ENCODE assay signal across 20 cellular contexts in the genomic region with DNA sequence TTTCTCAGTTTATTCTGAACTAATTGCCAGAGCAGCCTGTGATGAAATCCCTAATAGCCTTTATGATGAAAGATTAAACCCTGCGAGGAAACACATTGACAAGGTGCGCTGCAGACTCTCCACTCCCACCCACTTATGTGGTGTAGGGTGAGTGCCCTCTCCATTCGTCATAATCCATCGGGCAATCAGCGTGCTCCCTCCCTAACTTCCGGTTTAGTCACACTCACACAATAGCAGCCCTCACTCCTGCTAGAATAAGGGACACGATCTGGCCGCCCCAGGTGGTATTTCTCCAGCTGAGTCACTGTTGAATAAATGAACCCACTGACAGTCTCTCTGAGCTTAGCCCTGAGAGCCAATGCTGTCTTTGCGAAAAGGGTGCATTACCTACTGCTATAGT.
DNase-seq lines count a peak whose midpoint lies in the region; ATAC-seq and TF ChIP-seq lines count a peak whose summit lies in the region.
"Had no signal": no experiment of that assay in that cellular context is flagged by ENCODE, and none has a peak within 500 bp of the region (broad histone marks: within the 10 kb centered on the region; RNA-seq: fewer than 3 reads in every experiment).

No MANE protein-coding gene starts in this region.

- no peaks in the 10 kb centered on the region for H3K27me3 Mint-ChIP-seq in activated CD4-positive, alpha-beta T cell treated with anti-CD3 and anti-CD28 coated beads for 36 hours
- H3K27me3 Mint-ChIP-seq: activated CD8-positive, alpha-beta memory T cell treated with anti-CD3 and anti-CD28 coated beads, Interleukin-2, amount 10 ng/mL, durations not matched to agents 7 days and 5 days had no signal

- POLR2A ChIA-PET in activated CD4-positive, alpha-beta T cell treated with anti-CD3 and anti-CD28 coated beads for 36 hours (lab: Charles Lee), result no interaction called here

- no peaks in the 10 kb centered on the region for H3K9me3 Mint-ChIP-seq in activated CD4-positive, alpha-beta T cell treated with anti-CD3 and anti-CD28 coated beads for 36 hours (ENCODE audit: low read depth)
- H3K9me3 Mint-ChIP-seq: H9 had no signal

- H3K36me3 Mint-ChIP-seq in activated CD4-positive, alpha-beta T cell treated with anti-CD3 and anti-CD28 coated beads for 36 hours (ENCODE audit: low read depth), result no peaks in the 10 kb centered on the region
- H3K36me3 Mint-ChIP-seq: activated CD8-positive, alpha-beta memory T cell treated with anti-CD3 and anti-CD28 coated beads, Interleukin-2, amount 10 ng/mL, durations not matched to agents 7 days and 5 days had no signal

- no peaks in the 10 kb centered on the region for H3K4me1 Mint-ChIP-seq in activated CD4-positive, alpha-beta T cell treated with anti-CD3 and anti-CD28 coated beads for 36 hours
- H3K4me1 Mint-ChIP-seq: activated CD8-positive, alpha-beta memory T cell treated with anti-CD3 and anti-CD28 coated beads, Interleukin-2, amount 10 ng/mL, durations not matched to agents 7 days and 5 days had no signal

- intact Hi-C loops in activated CD4-positive, alpha-beta T cell treated with anti-CD3 and anti-CD28 coated beads for 36 hours (cut with DNase I, micrococcal nuclease), result no loop called here

- CTCF ChIA-PET in activated CD4-positive, alpha-beta T cell treated with anti-CD3 and anti-CD28 coated beads for 36 hours (lab: Charles Lee), result no interaction called here

- no peak for ATAC-seq in activated CD4-positive, alpha-beta T cell treated with anti-CD3 and anti-CD28 coated beads for 36 hours
- no peak for ATAC-seq in GM21528 (IDR thresholded peaks at IDR 0.05; ENCODE audit: low FRiP score, unreplicated experiment)
- ATAC-seq: A549; activated CD4-positive, CD25-positive, alpha-beta regulatory T cell treated with anti-CD3 and anti-CD28 coated beads, Interleukin-2, amount 50 U/mL, for 24 hours; activated CD8-positive, alpha-beta memory T cell treated with anti-CD3 and anti-CD28 coated beads, Interleukin-2, amount 10 ng/mL, durations not matched to agents 7 days and 5 days; heart left ventricle; HepG2; left cardiac atrium; mucosa of descending colon had no signal

- no peak overlapping the region for H3K27ac Mint-ChIP-seq in activated CD4-positive, alpha-beta T cell treated with anti-CD3 and anti-CD28 coated beads for 36 hours
- H3K27ac Mint-ChIP-seq: activated CD8-positive, alpha-beta memory T cell treated with anti-CD3 and anti-CD28 coated beads, Interleukin-2, amount 10 ng/mL, durations not matched to agents 7 days and 5 days had no signal

- TF ChIP-seq CTCF in cardiac fibroblast (IDR thresholded peaks at IDR 0.05; ENCODE audit: low read depth, low read length), result no peak

- DNase-seq in A172 (ENCODE audit: low spot score) (peak; percentile 1), HT1080 (ENCODE audit: low read depth) (peak; percentile 93), NCI-H69 (lab: John Stamatoyannopoulos, UW) (peak; percentile 55), cardiac fibroblast (ENCODE audit: low read depth in 2 of 2) (peak; percentile 1 to 4), HUDEP-2 (lab: John Stamatoyannopoulos, UW; ENCODE audit: unreplicated experiment in 76 of 76) (no peak)
- no peak for DNase-seq in activated CD8-positive, alpha-beta memory T cell treated with anti-CD3 and anti-CD28 coated beads for 24 hours
- DNase-seq in activated CD4-positive, alpha-beta T cell treated with anti-CD3 and anti-CD28 coated beads for 36 hours, result no peak
- DNase-seq: activated CD8-positive, alpha-beta memory T cell treated with anti-CD3 and anti-CD28 coated beads, Interleukin-2, amount 10 ng/mL, durations not matched to agents 7 days and 5 days; activated gamma-delta T cell; aorta; dermis blood vessel endothelial cell; H9; heart left ventricle; left cardiac atrium; mucosa of descending colon; tibial artery had no signal

- no peak overlapping the region for H3K4me3 ChIP-seq in cardiac fibroblast (replicated peaks in 1 of 2; ENCODE audit: low read depth in 2 of 2, low read length in 2 of 2)
- H3K4me3 ChIP-seq: A549, heart left ventricle, mucosa of descending colon, tibial artery had no signal

- no peak overlapping the region for H3K4me3 Mint-ChIP-seq in activated CD4-positive, alpha-beta T cell treated with anti-CD3 and anti-CD28 coated beads for 36 hours
- H3K4me3 Mint-ChIP-seq: activated CD8-positive, alpha-beta memory T cell treated with anti-CD3 and anti-CD28 coated beads, Interleukin-2, amount 10 ng/mL, durations not matched to agents 7 days and 5 days; H9 had no signal

Comparison
In these comparisons a context has a peak if more than half of its experiments do, and no peak if none do; other contexts are left out.
1. DNase-seq: peak in A172 (single experiment), HT1080 (single experiment), NCI-H69 (single experiment) and cardiac fibroblast (2 of 2); none in HUDEP-2 (0 of 76), activated CD8-positive, alpha-beta memory T cell treated with anti-CD3 and anti-CD28 coated beads for 24 hours (single experiment) and activated CD4-positive, alpha-beta T cell treated with anti-CD3 and anti-CD28 coated beads for 36 hours (single experiment).